ENCODE assay signal across 9 cellular contexts in the genomic region with DNA sequence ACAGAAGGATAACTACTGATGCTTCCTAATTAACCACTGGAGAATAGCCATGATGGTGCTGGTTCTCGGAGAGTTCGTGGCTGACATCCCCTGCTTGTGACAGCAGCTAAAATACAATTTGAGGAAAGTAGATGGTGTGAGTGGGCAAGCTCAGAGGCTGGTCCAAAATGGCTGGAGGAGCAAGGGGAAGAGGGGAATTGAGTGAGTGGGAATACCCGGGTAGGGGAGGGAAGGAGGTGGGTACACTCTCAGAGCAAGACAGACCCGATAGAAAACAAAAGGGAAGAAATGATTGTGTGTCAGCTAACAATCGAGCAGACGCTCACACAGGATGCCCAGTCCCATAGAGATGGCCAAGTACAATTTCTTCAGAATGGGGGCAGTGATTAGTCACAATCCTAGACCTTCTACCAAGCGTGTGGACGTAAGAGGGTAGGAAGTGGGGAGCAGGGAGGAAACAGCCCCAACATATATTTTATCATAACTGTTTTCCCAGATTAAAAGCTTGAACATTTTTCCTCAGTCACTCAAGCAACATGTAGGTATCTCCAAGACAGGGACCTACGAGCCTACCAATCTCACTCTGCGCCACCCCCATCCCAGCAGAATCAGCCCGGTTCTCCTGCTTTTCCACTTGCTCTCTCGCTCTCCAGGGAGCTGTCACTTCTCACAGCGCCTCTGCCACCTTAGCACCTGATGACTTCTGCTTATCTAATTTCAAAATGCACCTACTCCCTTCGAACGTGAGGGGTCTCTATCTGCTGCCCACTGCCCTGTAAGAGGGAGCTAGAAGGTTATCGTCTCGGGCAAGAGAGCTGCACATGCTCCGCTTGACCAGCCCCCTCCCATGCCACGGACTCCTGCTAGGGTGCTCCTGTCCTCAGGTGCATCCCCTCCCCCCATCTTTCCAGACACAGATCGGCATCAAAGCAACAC. TPM values are rescaled to one million over a fixed set of nuclear protein-coding genes. Genes with fewer than 3 reads are reported as not detected.
DNase-seq lines count a peak whose midpoint lies in the region; ATAC-seq and TF ChIP-seq lines count a peak whose summit lies in the region.
"Had no signal": no experiment of that assay in that cellular context is flagged by ENCODE, and none has a peak within 500 bp of the region (broad histone marks: within the 10 kb centered on the region; RNA-seq: fewer than 3 reads in every experiment).

No MANE protein-coding gene starts in this region.

- H3K4me1 Mint-ChIP-seq in activated B cell treated with CpG ODN at 0.5 μM for 24 hours: peaks cover 98% of the 10 kb centered on the region
- H3K4me1 Mint-ChIP-seq in stimulated activated effector memory CD8-positive, alpha-beta T cell treated with anti-CD3 and anti-CD28 coated beads, Interleukin-12 subunit alpha, Interleukin-12 subunit beta, amount 100 ng/mL, for 72 hours: peaks cover 87% of the 10 kb centered on the region

- peaks cover 81% of the 10 kb centered on the region for H3K36me3 Mint-ChIP-seq in activated B cell treated with CpG ODN at 0.5 μM for 24 hours (ENCODE audit: low read depth)
- H3K36me3 Mint-ChIP-seq in stimulated activated effector memory CD8-positive, alpha-beta T cell treated with anti-CD3 and anti-CD28 coated beads, Interleukin-12 subunit alpha, Interleukin-12 subunit beta, amount 100 ng/mL, for 72 hours: peaks cover 26% of the 10 kb centered on the region

- DNase-seq in NCI-H146 (lab: John Stamatoyannopoulos, UW) (peak; percentile 20), NCI-H146 treated with DMSO at 0.1 percent for 48 hours (lab: John Stamatoyannopoulos, UW; ENCODE audit: unreplicated experiment) (no peak), activated B cell treated with CpG ODN at 0.5 μM for 24 hours (no peak), NCI-H510A (lab: John Stamatoyannopoulos, UW) (no peak), dedifferentiated amniotic fluid mesenchymal stem cell (ENCODE audit: extremely low spot score) (no peak), AG20443 (ENCODE audit: low spot score) (no peak)
- DNase-seq in stimulated activated effector memory CD8-positive, alpha-beta T cell treated with anti-CD3 and anti-CD28 coated beads, Interleukin-12 subunit alpha, Interleukin-12 subunit beta, amount 100 ng/mL, for 72 hours (ENCODE audit: low spot score in 2 of 2): peak in 1 of 2 donors; percentile 65
- DNase-seq: 8988T had no signal

- H3K27ac ChIP-seq in iPS-20b (ENCODE audit: low read length): no peak overlapping the region

- no peak for ATAC-seq in activated B cell treated with CpG ODN at 0.5 μM for 24 hours (ENCODE audit: low read depth)
- peak; percentile 55 for ATAC-seq in stimulated activated effector memory CD8-positive, alpha-beta T cell treated with anti-CD3 and anti-CD28 coated beads, Interleukin-12 subunit alpha, Interleukin-12 subunit beta, amount 100 ng/mL, for 72 hours

- H3K4me3 ChIP-seq in iPS-20b (ENCODE audit: low read length): peak overlapping the region; percentile 80

- no peaks in the 10 kb centered on the region for H3K9me3 Mint-ChIP-seq in activated B cell treated with CpG ODN at 0.5 μM for 24 hours
- no peaks in the 10 kb centered on the region for H3K9me3 Mint-ChIP-seq in stimulated activated effector memory CD8-positive, alpha-beta T cell treated with anti-CD3 and anti-CD28 coated beads, Interleukin-12 subunit alpha, Interleukin-12 subunit beta, amount 100 ng/mL, for 72 hours

- H3K27me3 Mint-ChIP-seq in activated B cell treated with CpG ODN at 0.5 μM for 24 hours: no peaks in the 10 kb centered on the region

- H3K36me3 ChIP-seq in iPS-20b (ENCODE audit: insufficient read depth, low read depth, low read length): no peaks in the 10 kb centered on the region

- POLR2A ChIA-PET in activated B cell treated with CpG ODN at 0.5 μM for 24 hours (lab: Charles Lee): interaction anchor here (0.8 to 8.3 kb wide), 17 partner anchors 10 to 145 kb away, joined by 3 to 111 read pairs (median 11); a partner anchor contains a TSS

- intact Hi-C loops in activated B cell treated with CpG ODN at 0.5 μM for 24 hours (cut with micrococcal nuclease): loop anchor here (1.0 to 2.0 kb wide), 7 partner anchors 8 to 161 kb away; no protein-coding TSS in a partner anchor

- TF ChIP-seq CTCF in activated B cell treated with CpG ODN at 0.5 μM for 24 hours (IDR thresholded peaks at IDR 0.05): no peak

- H3K4me1 ChIP-seq in iPS-20b (ENCODE audit: insufficient read depth, low read length): peaks cover 8% of the 10 kb centered on the region; the same call in 1 of the 2 replicates

- CTCF ChIA-PET in activated B cell treated with CpG ODN at 0.5 μM for 24 hours (lab: Charles Lee): interaction anchor here (0.5 to 4.3 kb wide), 15 partner anchors 9 to 161 kb away, joined by 3 to 62 read pairs (median 6); a partner anchor contains a TSS

- peaks cover 59% of the 10 kb centered on the region for H3K27me3 ChIP-seq in iPS-20b (ENCODE audit: insufficient read depth, low read length)

- no peaks in the 10 kb centered on the region for H3K9me3 ChIP-seq in iPS-20b (ENCODE audit: insufficient read depth, low read depth, low read length)

- H3K4me3 Mint-ChIP-seq in activated B cell treated with CpG ODN at 0.5 μM for 24 hours: peak overlapping the region; percentile 91
- peak overlapping the region; percentile 95 for H3K4me3 Mint-ChIP-seq in stimulated activated effector memory CD8-positive, alpha-beta T cell treated with anti-CD3 and anti-CD28 coated beads, Interleukin-12 subunit alpha, Interleukin-12 subunit beta, amount 100 ng/mL, for 72 hours

- H3K9ac ChIP-seq in iPS-20b (ENCODE audit: low read depth, low read length): peak overlapping the region; percentile 47; the same call in 1 of the 2 replicates

- H3K27ac Mint-ChIP-seq in activated B cell treated with CpG ODN at 0.5 μM for 24 hours: peak overlapping the region; percentile 95
- H3K27ac Mint-ChIP-seq in stimulated activated effector memory CD8-positive, alpha-beta T cell treated with anti-CD3 and anti-CD28 coated beads, Interleukin-12 subunit alpha, Interleukin-12 subunit beta, amount 100 ng/mL, for 72 hours: peak overlapping the region; percentile 97

RNA-seq across cellular contexts. Expression of a gene that starts 26.2 kb away (rescaled TPM):
- total RNA-seq in activated B cell treated with CpG ODN at 0.5 μM for 24 hours: 260 and 302 TPM in 2 replicates
